Comparison of ENCODE assay signal across 17 cellular contexts in genomic region chr5:154786414-154786813, GRCh38. TPM values are rescaled to one million over a fixed set of nuclear protein-coding genes. Genes with fewer than 3 reads are reported as not detected.
DNase-seq lines count a peak whose midpoint lies in the region; ATAC-seq and TF ChIP-seq lines count a peak whose summit lies in the region.
"Had no signal": no experiment of that assay in that cellular context is flagged by ENCODE, and none has a peak within 500 bp of the region (broad histone marks: within the 10 kb centered on the region; RNA-seq: fewer than 3 reads in every experiment).

No MANE protein-coding gene starts in this region.

- H3K27me3 Mint-ChIP-seq in GM23338 (ENCODE audit: insufficient read depth, low read depth, poor library complexity): peaks cover 14% of the 10 kb centered on the region

- no peak overlapping the region for H3K9ac ChIP-seq in BLaER1 treated with 17β-estradiol and CSF1 and Interleukin-3, amounts not matched to agents 10 nM and 100 nM

- no peaks in the 10 kb centered on the region for H3K9me3 Mint-ChIP-seq in GM23338
- H3K9me3 Mint-ChIP-seq: nephron progenitor cell had no signal

- H3K9me3 ChIP-seq in BLaER1 treated with 17β-estradiol and CSF1 and Interleukin-3, amounts not matched to agents 10 nM and 100 nM (replicated peaks in 1 of 11): no peaks in the 10 kb centered on the region
- H3K9me3 ChIP-seq in mesodermal cell (ENCODE audit: control insufficient read depth, low read length): no peaks in the 10 kb centered on the region
- H3K9me3 ChIP-seq in SJCRH30 (replicated peaks): no peaks in the 10 kb centered on the region
- H3K9me3 ChIP-seq: lower lobe of right lung, MG63 had no signal

- peaks cover 24% of the 10 kb centered on the region for H3F3A ChIP-seq in GM23338 (replicated peaks; ENCODE audit: low read depth)

- H3K4me3 ChIP-seq in BLaER1 treated with 17β-estradiol and CSF1 and Interleukin-3, amounts not matched to agents 10 nM and 100 nM: no peak overlapping the region
- H3K4me3 ChIP-seq in GM23338 (0 out of 2 replicates have a peak overlapping the region, but pooled peaks have one; percentile 4), choroid plexus epithelial cell (ENCODE audit: low read depth, low read length) (no peak overlapping the region), mesodermal cell (ENCODE audit: extremely low read depth, insufficient read depth, low read length, poor library complexity, severe bottlenecking) (no peak overlapping the region), SJCRH30 (no peak overlapping the region)
- H3K4me3 ChIP-seq: lower lobe of right lung, MG63 had no signal

- H3K4me2 ChIP-seq in BLaER1 treated with 17β-estradiol and CSF1 and Interleukin-3, amounts not matched to agents 10 nM and 100 nM: peak overlapping the region; percentile 57 to 88 (median 80)
- H3K4me2 ChIP-seq in GM23338: no peak overlapping the region

- ATAC-seq in GM23338 (no peak), GM19397 (IDR thresholded peaks at IDR 0.05; ENCODE audit: unreplicated experiment) (no peak)
- ATAC-seq: activated CD4-positive, CD25-positive, alpha-beta regulatory T cell treated with anti-CD3 and anti-CD28 coated beads, Interleukin-2, amount 50 U/mL, for 24 hours; lower lobe of right lung had no signal

- H3K9me2 ChIP-seq in GM23338 (ENCODE audit: insufficient read depth): no peaks in the 10 kb centered on the region

- H3K27ac Mint-ChIP-seq in GM23338: no peak overlapping the region; the same call in 1 of the 2 replicates
- H3K27ac Mint-ChIP-seq: nephron progenitor cell had no signal

- H4K20me1 ChIP-seq in BLaER1 treated with 17β-estradiol and CSF1 and Interleukin-3, amounts not matched to agents 10 nM and 100 nM: peaks cover 99 to 100% (median 100%) of the 10 kb centered on the region in 11 experiments
- H4K20me1 ChIP-seq in GM23338 (replicated peaks; ENCODE audit: insufficient read depth): peaks cover 88% of the 10 kb centered on the region

- peaks cover 24% of the 10 kb centered on the region for H3K36me3 Mint-ChIP-seq in GM23338 (ENCODE audit: low read depth)

- no peak overlapping the region for H3K4me3 Mint-ChIP-seq in GM23338
- H3K4me3 Mint-ChIP-seq: nephron progenitor cell had no signal

- H3K79me2 ChIP-seq in GM23338 (replicated peaks; ENCODE audit: insufficient read depth): peaks cover 97% of the 10 kb centered on the region

- H2AFZ ChIP-seq in GM23338: no peak overlapping the region

- peaks cover 19 to 53% (median 27%) of the 10 kb centered on the region in 11 experiments for H3K36me3 ChIP-seq in BLaER1 treated with 17β-estradiol and CSF1 and Interleukin-3, amounts not matched to agents 10 nM and 100 nM
- H3K36me3 ChIP-seq in GM23338 (ENCODE audit: insufficient read depth): peaks cover 17% of the 10 kb centered on the region; the same call in 1 of the 2 replicates
- H3K36me3 ChIP-seq in mesodermal cell (ENCODE audit: control insufficient read depth, insufficient read depth, low read length): peaks cover 20% of the 10 kb centered on the region
- peaks cover 10% of the 10 kb centered on the region for H3K36me3 ChIP-seq in SJCRH30

- peaks cover 67% of the 10 kb centered on the region for H3K4me1 Mint-ChIP-seq in GM23338

- peaks cover 72 to 75% (median 73%) of the 10 kb centered on the region in 10 experiments for H3K4me1 ChIP-seq in BLaER1 treated with 17β-estradiol and CSF1 and Interleukin-3, amounts not matched to agents 10 nM and 100 nM
- peaks cover 65% of the 10 kb centered on the region for H3K4me1 ChIP-seq in GM23338 (ENCODE audit: insufficient read depth)
- peaks cover 46% of the 10 kb centered on the region for H3K4me1 ChIP-seq in mesodermal cell (ENCODE audit: control insufficient read depth, insufficient read depth, low read length, poor library complexity, severe bottlenecking)
- peaks cover 27% of the 10 kb centered on the region for H3K4me1 ChIP-seq in SJCRH30

- H3K27me3 ChIP-seq in BLaER1 treated with 17β-estradiol and CSF1 and Interleukin-3, amounts not matched to agents 10 nM and 100 nM: no peaks in the 10 kb centered on the region
- H3K27me3 ChIP-seq in GM23338 (ENCODE audit: insufficient read depth): no peaks in the 10 kb centered on the region
- H3K27me3 ChIP-seq in SJCRH30: no peaks in the 10 kb centered on the region
- H3K27me3 ChIP-seq: MG63 had no signal

- TF ChIP-seq CTCF in GM23338 (conservative IDR thresholded peaks at IDR 0.05; ENCODE audit: low read depth in 2 of 2) (no peak), choroid plexus epithelial cell (conservative IDR thresholded peaks at IDR 0.05; ENCODE audit: low read depth, low read length) (no peak)

- DNase-seq in GM23338 (ENCODE audit: low spot score): no peak
- DNase-seq in choroid plexus epithelial cell (ENCODE audit: low read depth): peak; percentile 50
- DNase-seq in SJCRH30: no peak
- DNase-seq in activated CD4-positive, alpha-beta T cell treated with anti-CD3 and anti-CD28 coated beads for 48 hours: no peak
- DNase-seq: activated T-cell treated with anti-CD3 and anti-CD28 coated beads for 4 hours; AML-193; DMS53; lower lobe of right lung; MG63; NCI-H1694 treated with DMSO at 0.1 percent for 48 hours; nephron progenitor cell; stimulated activated CD4-positive, alpha-beta T cell treated with anti-CD3 and anti-CD28 coated beads, Interleukin-15, amount 100 ng/mL, for 24 hours; substantia nigra had no signal

- no peak overlapping the region; a peak in 2 of 22 replicates for H3K27ac ChIP-seq in BLaER1 treated with 17β-estradiol and CSF1 and Interleukin-3, amounts not matched to agents 10 nM and 100 nM
- H3K27ac ChIP-seq in GM23338 (ENCODE audit: low read depth) (peak overlapping the region; percentile 86; the same call in 1 of the 2 replicates), mesodermal cell (ENCODE audit: low read depth, low read length, severe bottlenecking) (peak overlapping the region; percentile 55), SJCRH30 (no peak overlapping the region)
- H3K27ac ChIP-seq: lower lobe of right lung had no signal

- 70 to 83% methylated on average over 2 of the region's 2 CpGs for WGBS in mesodermal cell (ENCODE audit: insufficient coverage in 2 of 2), 2 experiments

TF ChIP-seq in GM23338, 12 proteins besides CTCF, POLR2A, EP300 and RAD21 (continues in another document):
- no peak for TF ChIP-seq ZNF462 (CRISPR knock-in tag; IDR thresholded peaks at IDR 0.05)
- TF ChIP-seq CREB1 (CRISPR knock-in tag; IDR thresholded peaks at IDR 0.05; ENCODE audit: low read depth): no peak

RNA-seq across cellular contexts. Expression of gene LARP1, which starts 31.2 kb away (rescaled TPM):
- 267 and 302 TPM in 2 replicates for total RNA-seq in GM23338 (2014; rRNA removed; shearing (Covaris generic))
- polyA plus RNA-seq in GM23338 (2016; fragmentation: Nextera tagmentation; extraction: Ambion mirVana): 133 and 153 TPM in 2 replicates
- polyA plus RNA-seq in mesodermal cell (2013, experiment 1 of 2): 82.6 TPM
- 76.6 TPM for polyA plus RNA-seq in mesodermal cell (2013, experiment 2 of 2)
- total RNA-seq in SJCRH30 (2014; rRNA removed; shearing (Covaris generic)): 99.9 and 100.0 TPM in 2 replicates

Comparison
In these comparisons a context has a peak if more than half of its experiments do, and no peak if none do; other contexts are left out.
1. H3K27ac ChIP-seq: peak in GM23338 (single experiment) and mesodermal cell (single experiment); none in BLaER1 treated with 17β-estradiol and CSF1 and Interleukin-3, amounts not matched to agents 10 nM and 100 nM (0 of 11) and SJCRH30 (single experiment).